Comparison of ENCODE assay signal across 8 cellular contexts in the genomic region with DNA sequence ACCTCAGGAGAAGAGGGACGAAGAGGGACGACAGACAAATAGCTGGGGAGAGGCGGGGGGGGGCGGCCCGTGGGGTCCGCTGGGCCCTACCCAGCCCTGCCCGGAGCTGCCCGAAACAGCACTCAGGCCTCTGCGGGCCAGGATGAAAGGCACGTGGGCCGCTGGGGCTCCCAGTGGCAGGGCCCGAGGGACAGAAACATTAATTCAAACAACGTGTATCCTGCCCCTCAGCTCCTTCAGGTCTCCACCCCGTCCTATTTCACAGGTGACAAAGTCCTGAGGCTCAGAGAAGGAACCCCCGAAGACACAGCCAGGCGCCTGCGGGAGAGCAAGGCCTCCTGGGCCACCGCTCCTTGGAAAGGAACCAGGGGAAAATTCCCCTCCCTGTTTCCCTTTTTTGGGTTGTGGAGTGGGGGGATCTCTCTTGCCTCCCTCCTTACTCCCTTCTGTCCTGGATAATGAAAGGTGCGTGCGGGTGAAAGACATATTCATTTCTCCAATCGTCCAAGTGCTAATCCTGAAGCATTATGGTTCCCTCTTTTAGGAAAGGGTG.
DNase-seq lines count a peak whose midpoint lies in the region; ATAC-seq and TF ChIP-seq lines count a peak whose summit lies in the region.

No MANE protein-coding gene starts in this region.

- H3K36me3 Mint-ChIP-seq in neural crest cell (ENCODE audit: low read depth) = no peaks in the 10 kb centered on the region

- H3K9ac ChIP-seq in ES-I3 (ENCODE audit: low read depth, low read length) = peak overlapping the region; percentile 71

- H3K27ac Mint-ChIP-seq in neural crest cell (ENCODE audit: unreplicated experiment) = peak overlapping the region; percentile 76

- ATAC-seq in HG02759 (IDR thresholded peaks at IDR 0.05; ENCODE audit: unreplicated experiment) = peak; percentile 46
- ATAC-seq in GM18858 (IDR thresholded peaks at IDR 0.05; ENCODE audit: unreplicated experiment) = no peak
- no peak for ATAC-seq in GM18517 (IDR thresholded peaks at IDR 0.05; ENCODE audit: unreplicated experiment)

- H3K36me3 ChIP-seq in ES-I3 (ENCODE audit: insufficient read depth, low read length) = no peaks in the 10 kb centered on the region

- peak overlapping the region; percentile 80 for H3K27ac ChIP-seq in caudate nucleus (ENCODE audit: low read depth, low read length)

- peak; percentile 0 for TF ChIP-seq CTCF in neural crest cell (conservative IDR thresholded peaks at IDR 0.05)

- H3K4me1 ChIP-seq in ES-I3 (ENCODE audit: insufficient read depth, low read length) = peaks cover 5% of the 10 kb centered on the region

- peaks cover 9% of the 10 kb centered on the region for H3K4me1 Mint-ChIP-seq in neural crest cell

- H3K9me3 Mint-ChIP-seq in neural crest cell = no peaks in the 10 kb centered on the region

- peak overlapping the region; percentile 91 for H3K4me3 Mint-ChIP-seq in neural crest cell

- no peaks in the 10 kb centered on the region for H3K27me3 Mint-ChIP-seq in neural crest cell (ENCODE audit: low read depth)

- DNase-seq in caudate nucleus (lab: John Stamatoyannopoulos, UW) (peak in 4 of 61 donors; percentile 44 to 69 (median 47)), neural crest cell (ENCODE audit: low read depth, low spot score) (peak; percentile 6), SKM-1 (lab: John Stamatoyannopoulos, UW; ENCODE audit: unreplicated experiment) (no peak)
- no peak for DNase-seq in stimulated activated CD4-positive, alpha-beta T cell treated with anti-CD3 and anti-CD28 coated beads, Interleukin-4, amount 100 ng/mL, for 4 hours

- peaks cover 3% of the 10 kb centered on the region; the same call in 1 of the 2 replicates for H3K9me3 ChIP-seq in ES-I3 (ENCODE audit: control insufficient read depth, insufficient read depth, low read length)
